ENCODE assay signal across 9 cellular contexts in the genomic region with DNA sequence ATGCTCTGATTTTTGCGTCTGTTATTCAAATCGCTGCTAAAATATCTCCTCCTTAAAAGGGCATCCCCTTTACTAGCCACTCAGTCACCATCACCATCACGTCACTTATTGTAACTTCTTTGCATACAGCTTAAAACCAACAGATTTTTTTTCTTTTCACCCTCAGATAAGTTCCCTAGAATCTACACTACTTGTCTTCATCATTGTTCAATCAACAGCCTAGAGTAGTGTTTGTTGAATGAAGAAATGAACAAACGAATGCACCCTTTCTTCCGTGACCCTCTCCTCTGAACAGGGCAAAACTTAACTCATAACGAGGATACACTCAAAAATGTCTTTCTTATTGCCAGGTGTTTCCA. TPM values are rescaled to one million over a fixed set of nuclear protein-coding genes. Genes with fewer than 3 reads are reported as not detected.
A peak's percentile ranks its signal among the peaks of the same experiment; 100 is the strongest.
DNase-seq lines count a peak whose midpoint lies in the region; ATAC-seq, FAIRE-seq and TF ChIP-seq lines count a peak whose summit lies in the region.
"Had no signal": no experiment of that assay in that cellular context is flagged by ENCODE, and none has a peak within 500 bp of the region (broad histone marks: within the 10 kb centered on the region; RNA-seq: fewer than 3 reads in every experiment).

No MANE protein-coding gene starts in this region.

- TF ChIP-seq POLR2A in endothelial cell of umbilical vein (IDR thresholded peaks at IDR 0.05; ENCODE audit: low read depth, low read length) = no peak

- no peaks in the 10 kb centered on the region for H3K9me1 ChIP-seq in endothelial cell of umbilical vein (replicated peaks; ENCODE audit: control insufficient read depth, extremely low read depth, insufficient read depth, low read length)

- no peak for ATAC-seq in HG03097 (IDR thresholded peaks at IDR 0.05; ENCODE audit: low FRiP score, unreplicated experiment)
- ATAC-seq in HG03045 (IDR thresholded peaks at IDR 0.05; ENCODE audit: unreplicated experiment) = no peak

- peak overlapping the region; percentile 73 for H3K9ac ChIP-seq in endothelial cell of umbilical vein (replicated peaks; ENCODE audit: extremely low read depth, insufficient read depth, low read length)
- no peak overlapping the region for H3K9ac ChIP-seq in parathyroid adenoma

- H3K27ac ChIP-seq in OCI-LY7 (ENCODE audit: low read depth, low read length, poor library complexity, severe bottlenecking) (peak overlapping the region; percentile 75), endothelial cell of umbilical vein (ENCODE audit: insufficient read depth, low read depth, low read length) (peak overlapping the region; percentile 81), parathyroid adenoma (no peak overlapping the region)
- H3K27ac ChIP-seq: cardiac muscle cell had no signal

- H3K27me3 ChIP-seq in endothelial cell of umbilical vein (ENCODE audit: control insufficient read depth in 2 of 2, insufficient read depth in 2 of 2, low read length in 2 of 2) = no peaks in the 10 kb centered on the region
- no peaks in the 10 kb centered on the region for H3K27me3 ChIP-seq in parathyroid adenoma (ENCODE audit: control insufficient read depth, insufficient read depth, low read length)
- H3K27me3 ChIP-seq: cardiac muscle cell had no signal

- no peaks in the 10 kb centered on the region for H3K9me2 ChIP-seq in OCI-LY7 (ENCODE audit: insufficient read depth, low read length)

- H3K9me3 ChIP-seq in OCI-LY7 (ENCODE audit: low read length) (peaks cover 17% of the 10 kb centered on the region; the same call in 1 of the 2 replicates), endothelial cell of umbilical vein (replicated peaks; ENCODE audit: control insufficient read depth, insufficient read depth, low read length) (no peaks in the 10 kb centered on the region), parathyroid adenoma (ENCODE audit: control insufficient read depth, low read length) (no peaks in the 10 kb centered on the region)

- dilution Hi-C loops in endothelial cell of umbilical vein (cut with MboI; ENCODE audit: extremely low pct_ligation_motif_present, low sequenced_read_pairs) = no loop called here

- H3K4me3 Mint-ChIP-seq in Calu3 (ENCODE audit: low read depth, unreplicated experiment) = peak overlapping the region; percentile 78

- H4K20me1 ChIP-seq in OCI-LY7 (ENCODE audit: insufficient read depth, low read length) = no peaks in the 10 kb centered on the region
- H4K20me1 ChIP-seq in endothelial cell of umbilical vein (replicated peaks; ENCODE audit: control insufficient read depth, extremely low read depth, insufficient read depth, low read length) = no peaks in the 10 kb centered on the region

- POLR2A ChIA-PET in OCI-LY7 (lab: Charles Lee) (interaction anchor here (1.1 kb wide), 1 partner anchor 56 kb away, joined by 3 read pairs; no protein-coding TSS in a partner anchor), endothelial cell of umbilical vein (lab: Charles Lee) (no interaction called here)

- H3K4me1 Mint-ChIP-seq in Calu3 (ENCODE audit: low read depth, unreplicated experiment) = peaks cover 11% of the 10 kb centered on the region

- peak overlapping the region; percentile 93 for H3K4me2 ChIP-seq in OCI-LY7 (ENCODE audit: low read length)
- peak overlapping the region; percentile 67 for H3K4me2 ChIP-seq in endothelial cell of umbilical vein (ENCODE audit: insufficient read depth, low read length)
- H3K4me2 ChIP-seq in parathyroid adenoma (ENCODE audit: low read length) = peak overlapping the region; percentile 56

- H3K79me2 ChIP-seq in OCI-LY7 (ENCODE audit: insufficient read depth, low read depth, low read length) = peaks cover 36% of the 10 kb centered on the region
- peaks cover 19% of the 10 kb centered on the region for H3K79me2 ChIP-seq in endothelial cell of umbilical vein (ENCODE audit: control insufficient read depth, insufficient read depth, low read length)
- H3K79me2 ChIP-seq in parathyroid adenoma = no peaks in the 10 kb centered on the region

- H2AFZ ChIP-seq in OCI-LY7 (ENCODE audit: low read length) = peak overlapping the region; percentile 99
- peak overlapping the region; percentile 86 for H2AFZ ChIP-seq in endothelial cell of umbilical vein (ENCODE audit: low read depth, low read length)
- H2AFZ ChIP-seq in parathyroid adenoma = peak overlapping the region; percentile 97

- FAIRE-seq in endothelial cell of umbilical vein (lab: Jason Lieb, UNC) (no peak), urothelium cell line (lab: Jason Lieb, UNC) (no peak)

- CTCF ChIA-PET in Calu3 (lab: Charles Lee) (no interaction called here), OCI-LY7 (lab: Charles Lee; ENCODE audit: unreplicated experiment) (interaction anchor here (0.5 to 0.8 kb wide), 2 partner anchors 12 to 56 kb away, joined by 3 read pairs; no protein-coding TSS in a partner anchor), endothelial cell of umbilical vein (lab: Charles Lee) (interaction anchor here (1.2 kb wide), 1 partner anchor 27 kb away, joined by 3 read pairs; no protein-coding TSS in a partner anchor)

- BruUV-seq in Calu3 (replicated peaks; lab: Mats Ljungman, UMichigan) (no TSS peak), OCI-LY7 (replicated peaks; lab: Mats Ljungman, UMichigan) (TSS peak; percentile 46), endothelial cell of umbilical vein (replicated peaks; lab: Mats Ljungman, UMichigan) (no TSS peak)

- H3K36me3 ChIP-seq in OCI-LY7 (ENCODE audit: insufficient read depth, low read length) (peaks cover 9% of the 10 kb centered on the region; the same call in 1 of the 2 replicates), endothelial cell of umbilical vein (ENCODE audit: control insufficient read depth in 2 of 2, extremely low read depth in 1 of 2, insufficient read depth in 2 of 2, low read length in 2 of 2) (no peaks in the 10 kb centered on the region), parathyroid adenoma (ENCODE audit: control insufficient read depth, insufficient read depth, low read length) (no peaks in the 10 kb centered on the region)
- H3K36me3 ChIP-seq: cardiac muscle cell had no signal

- intact Hi-C loops in Calu3 (cut with micrococcal nuclease; ENCODE audit: unreplicated experiment) (no loop called here), OCI-LY7 (cut with micrococcal nuclease; ENCODE audit: unreplicated experiment) (loop anchor here (5.0 to 10.0 kb wide), 5 partner anchors 229 to 974 kb away; no protein-coding TSS in a partner anchor), endothelial cell of umbilical vein (cut with micrococcal nuclease) (loop anchor here (5.0 kb wide), 1 partner anchor 224 kb away; the partner anchor contains the start of gene DGKH)

- no peak for DNase-seq in Calu3
- DNase-seq in OCI-LY7 (ENCODE audit: low spot score) = no peak
- DNase-seq in endothelial cell of umbilical vein (ENCODE audit: low read depth, low spot score) = no peak
- DNase-seq in urothelium cell line (ENCODE audit: low spot score) = no peak
- DNase-seq in NCI-H2029 (lab: John Stamatoyannopoulos, UW) = no peak

- peaks cover 20% of the 10 kb centered on the region for H3K36me3 Mint-ChIP-seq in Calu3 (ENCODE audit: insufficient read depth, unreplicated experiment)

- TF ChIP-seq CTCF in Calu3 (IDR thresholded peaks at IDR 0.05; ENCODE audit: unreplicated experiment) = no peak
- no peak for TF ChIP-seq CTCF in OCI-LY7 (conservative IDR thresholded peaks at IDR 0.05; ENCODE audit: low read length)
- TF ChIP-seq CTCF in endothelial cell of umbilical vein (IDR thresholded peaks at IDR 0.05; ENCODE audit: extremely low read depth in 1 of 2, insufficient read depth in 1 of 2, low read depth in 1 of 2, low read length in 2 of 2) = no peak
- TF ChIP-seq CTCF in parathyroid adenoma (IDR thresholded peaks at IDR 0.05) = no peak

- no peaks in the 10 kb centered on the region for H3K27me3 Mint-ChIP-seq in Calu3 (ENCODE audit: unreplicated experiment)

- peak overlapping the region; percentile 79 for H3K27ac Mint-ChIP-seq in Calu3 (ENCODE audit: unreplicated experiment)

- H3K4me3 ChIP-seq in OCI-LY7 (ENCODE audit: low read depth, low read length, poor library complexity, severe bottlenecking) = peak overlapping the region; percentile 82
- H3K4me3 ChIP-seq in endothelial cell of umbilical vein (replicated peaks in 1 of 3; ENCODE audit: insufficient read depth in 1 of 3, low read depth in 1 of 3, low read length in 3 of 3) = peak overlapping the region in 1 of 3 experiments; percentile 59
- peak overlapping the region; percentile 57 for H3K4me3 ChIP-seq in parathyroid adenoma (ENCODE audit: low read depth, low read length)

- H3K4me1 ChIP-seq in OCI-LY7 (ENCODE audit: insufficient read depth, low read length, poor library complexity, severe bottlenecking) (peaks cover 29% of the 10 kb centered on the region), endothelial cell of umbilical vein (ENCODE audit: control insufficient read depth, extremely low read depth, insufficient read depth, low read length) (peaks cover 30% of the 10 kb centered on the region), parathyroid adenoma (no peaks in the 10 kb centered on the region)

- peaks cover 8% of the 10 kb centered on the region for H3K9me3 Mint-ChIP-seq in Calu3 (ENCODE audit: low read depth, unreplicated experiment)

TF ChIP-seq in endothelial cell of umbilical vein, 7 proteins besides CTCF, POLR2A, EP300 and RAD21:
- TF ChIP-seq POLR2AphosphoS5 (IDR thresholded peaks at IDR 0.05; ENCODE audit: insufficient read depth, low read depth, low read length) (no peak), FOS (IDR thresholded peaks at IDR 0.05; ENCODE audit: borderline replicate concordance, insufficient read depth, low read length) (no peak), MYC (IDR thresholded peaks at IDR 0.05; ENCODE audit: low read depth, low read length) (no peak), GATA2 (IDR thresholded peaks at IDR 0.05; ENCODE audit: insufficient read depth, insufficient read length, low read depth, low read length) (no peak), JUN (IDR thresholded peaks at IDR 0.05; ENCODE audit: borderline replicate concordance, insufficient read depth, insufficient read length, low read depth) (no peak), EZH2 (IDR thresholded peaks at IDR 0.05; ENCODE audit: borderline replicate concordance, low read depth, low read length, severe bottlenecking) (no peak)
- TF ChIP-seq, protein P1, sequence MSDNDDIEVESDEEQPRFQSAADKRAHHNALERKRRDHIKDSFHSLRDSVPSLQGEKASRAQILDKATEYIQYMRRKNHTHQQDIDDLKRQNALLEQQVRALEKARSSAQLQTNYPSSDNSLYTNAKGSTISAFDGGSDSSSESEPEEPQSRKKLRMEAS (IDR thresholded peaks at IDR 0.05; ENCODE audit: insufficient read depth, insufficient read length) = no peak

RNA-seq across cellular contexts. Expression of gene AKAP11, which starts 1.1 kb away (rescaled TPM):
- total RNA-seq in Calu3 (2022) (14.2 and 14.4 TPM in 2 replicates), OCI-LY7 (2022) (28.2 and 29.2 TPM in 2 replicates), endothelial cell of umbilical vein (17.8 and 20.2 TPM in 2 replicates)
- 12.2 and 13.6 TPM in 2 replicates for total RNA-seq in OCI-LY7 (2014; rRNA removed; shearing (Covaris generic))
- 3.7 and 4.9 TPM in 2 replicates for polyA plus RNA-seq in endothelial cell of umbilical vein
- polyA plus RNA-seq in endothelial cell of umbilical vein (2011; cell fraction: cytosol; rRNA removed) = 5.3 and 5.6 TPM in 2 replicates
- 10.3 and 12.7 TPM in 2 replicates for polyA plus RNA-seq in endothelial cell of umbilical vein (2011; cell fraction: nucleus; rRNA removed)
- 14.1 and 17.3 TPM in 2 replicates for polyA plus RNA-seq in endothelial cell of umbilical vein (2012)
- 21.2 and 22.5 TPM in 2 replicates for polyA minus RNA-seq in endothelial cell of umbilical vein
- 10.9 TPM for polyA minus RNA-seq in endothelial cell of umbilical vein (2011; cell fraction: cytosol; rRNA and poly(A)+ RNA removed)
- 16.4 and 27.6 TPM in 2 replicates for polyA minus RNA-seq in endothelial cell of umbilical vein (2011; cell fraction: nucleus; rRNA and poly(A)+ RNA removed)
